ENCODE assay signal across 10 cellular contexts in genomic region chr1:29736582-29737188, GRCh38.
DNase-seq lines count a peak whose midpoint lies in the region; ATAC-seq and TF ChIP-seq lines count a peak whose summit lies in the region.
"Had no signal": no experiment of that assay in that cellular context is flagged by ENCODE, and none has a peak within 500 bp of the region (broad histone marks: within the 10 kb centered on the region; RNA-seq: fewer than 3 reads in every experiment).

No MANE protein-coding gene starts in this region.

- no peaks in the 10 kb centered on the region for H3K36me3 Mint-ChIP-seq in activated CD4-positive, alpha-beta T cell treated with anti-CD3 and anti-CD28 coated beads for 36 hours (ENCODE audit: low read depth)
- H3K36me3 Mint-ChIP-seq in endodermal cell (ENCODE audit: low read depth): no peaks in the 10 kb centered on the region

- H3K36me3 ChIP-seq in NT2/D1 (ENCODE audit: insufficient read depth, insufficient read length, low read length) (no peaks in the 10 kb centered on the region), endodermal cell (ENCODE audit: control insufficient read depth, insufficient read depth, low read length) (no peaks in the 10 kb centered on the region)
- H3K36me3 ChIP-seq: heart right ventricle had no signal

- 67 to 71% methylated on average over 2 to 5 of the region's 5 CpGs for WGBS in endodermal cell (ENCODE audit: insufficient coverage in 1 of 2, insufficient read length in 1 of 2), 2 experiments

- H3K4me3 Mint-ChIP-seq in activated CD4-positive, alpha-beta T cell treated with anti-CD3 and anti-CD28 coated beads for 36 hours: no peak overlapping the region
- no peak overlapping the region for H3K4me3 Mint-ChIP-seq in endodermal cell

- ATAC-seq in activated CD4-positive, alpha-beta T cell treated with anti-CD3 and anti-CD28 coated beads for 36 hours: no peak
- ATAC-seq in HG03571 (IDR thresholded peaks at IDR 0.05; ENCODE audit: unreplicated experiment) (no peak), HG02938 (IDR thresholded peaks at IDR 0.05; ENCODE audit: unreplicated experiment) (no peak), GM21737 (IDR thresholded peaks at IDR 0.05; ENCODE audit: unreplicated experiment) (no peak)
- ATAC-seq: heart right ventricle had no signal

- H3K27me3 ChIP-seq in NT2/D1 (ENCODE audit: insufficient read depth, insufficient read length): no peaks in the 10 kb centered on the region
- H3K27me3 ChIP-seq in endodermal cell (ENCODE audit: control insufficient read depth, insufficient read depth, low read length, poor library complexity, severe bottlenecking): peaks cover 25% of the 10 kb centered on the region

- H3K9me3 ChIP-seq in NT2/D1 (ENCODE audit: insufficient read depth, low read length): no peaks in the 10 kb centered on the region
- no peaks in the 10 kb centered on the region for H3K9me3 ChIP-seq in endodermal cell (ENCODE audit: control insufficient read depth, low read length)
- H3K9me3 ChIP-seq: heart right ventricle had no signal

- DNase-seq in activated CD4-positive, alpha-beta T cell treated with anti-CD3 and anti-CD28 coated beads for 36 hours: peak; percentile 45
- DNase-seq in activated CD4-positive, alpha-beta T cell treated with anti-CD3 and anti-CD28 coated beads for 4 hours: no peak
- DNase-seq in NT2/D1 (ENCODE audit: low read depth, low spot score): peak; percentile 77
- DNase-seq in endodermal cell: peak; percentile 85
- DNase-seq in retinal pigment epithelial cell (ENCODE audit: low read depth): peak; percentile 12
- DNase-seq: NCI-H1417 treated with DMSO at 0.1 percent for 48 hours had no signal

- intact Hi-C loops in activated CD4-positive, alpha-beta T cell treated with anti-CD3 and anti-CD28 coated beads for 36 hours (cut with DNase I, micrococcal nuclease): no loop called here

- H3K4me3 ChIP-seq in NT2/D1 (ENCODE audit: insufficient read length, low read depth) (no peak overlapping the region), endodermal cell (ENCODE audit: low read length) (no peak overlapping the region), retinal pigment epithelial cell (ENCODE audit: low read length) (no peak overlapping the region)
- H3K4me3 ChIP-seq: heart right ventricle had no signal

- POLR2A ChIA-PET in activated CD4-positive, alpha-beta T cell treated with anti-CD3 and anti-CD28 coated beads for 36 hours (lab: Charles Lee): no interaction called here

- H3K4me1 ChIP-seq in NT2/D1 (ENCODE audit: insufficient read depth, insufficient read length) (no peaks in the 10 kb centered on the region), endodermal cell (ENCODE audit: control insufficient read depth, insufficient read depth, low read length) (no peaks in the 10 kb centered on the region)

- H3K9me3 Mint-ChIP-seq in activated CD4-positive, alpha-beta T cell treated with anti-CD3 and anti-CD28 coated beads for 36 hours (ENCODE audit: low read depth): no peaks in the 10 kb centered on the region
- no peaks in the 10 kb centered on the region for H3K9me3 Mint-ChIP-seq in endodermal cell

- CTCF ChIA-PET in activated CD4-positive, alpha-beta T cell treated with anti-CD3 and anti-CD28 coated beads for 36 hours (lab: Charles Lee): no interaction called here

- H3K27ac ChIP-seq in endodermal cell (ENCODE audit: low read depth, low read length): no peak overlapping the region
- H3K27ac ChIP-seq: heart right ventricle had no signal

- H3K4me1 Mint-ChIP-seq in activated CD4-positive, alpha-beta T cell treated with anti-CD3 and anti-CD28 coated beads for 36 hours: peaks cover 2% of the 10 kb centered on the region
- no peaks in the 10 kb centered on the region for H3K4me1 Mint-ChIP-seq in endodermal cell

- no peak overlapping the region for H3K9ac ChIP-seq in NT2/D1 (ENCODE audit: insufficient read length, low read depth)
- no peak overlapping the region for H3K9ac ChIP-seq in endodermal cell (ENCODE audit: extremely low read depth, low read length, poor library complexity, severe bottlenecking)

- H3K27ac Mint-ChIP-seq in activated CD4-positive, alpha-beta T cell treated with anti-CD3 and anti-CD28 coated beads for 36 hours: no peak overlapping the region
- H3K27ac Mint-ChIP-seq in endodermal cell: no peak overlapping the region

- no peak for TF ChIP-seq CTCF in endodermal cell (conservative IDR thresholded peaks at IDR 0.05)
- no peak for TF ChIP-seq CTCF in retinal pigment epithelial cell (conservative IDR thresholded peaks at IDR 0.05; ENCODE audit: low read depth, low read length)

- peaks cover 17% of the 10 kb centered on the region for H3K27me3 Mint-ChIP-seq in activated CD4-positive, alpha-beta T cell treated with anti-CD3 and anti-CD28 coated beads for 36 hours
- peaks cover 4% of the 10 kb centered on the region for H3K27me3 Mint-ChIP-seq in endodermal cell (ENCODE audit: insufficient read depth)

Comparison
In these comparisons a context has a peak if more than half of its experiments do, and no peak if none do; other contexts are left out.
1. DNase-seq: peak in activated CD4-positive, alpha-beta T cell treated with anti-CD3 and anti-CD28 coated beads for 36 hours (single experiment), NT2/D1 (single experiment), endodermal cell (single experiment) and retinal pigment epithelial cell (single experiment); none in activated CD4-positive, alpha-beta T cell treated with anti-CD3 and anti-CD28 coated beads for 4 hours (0 of 2).